ENCODE assay signal across 33 cellular contexts in genomic region chr12:129672110-129672509, GRCh38.
"Had no signal": no experiment of that assay in that cellular context is flagged by ENCODE, and none has a peak within 500 bp of the region (broad histone marks: within the 10 kb centered on the region; RNA-seq: fewer than 3 reads in every experiment).

No MANE protein-coding gene starts in this region.

- H3K27me3 ChIP-seq: MG63 had no signal

- DNase-seq: Karpas-422, Kasumi-1, MG63, MM.1S, MV-4-11, NCI-H1048, NCI-H1092, NCI-H1092 treated with DMSO at 0.1 percent for 48 hours, NCI-H1105, NCI-H1105 treated with DMSO at 0.1 percent for 48 hours, NCI-H1417, NCI-H1417 treated with DMSO at 0.1 percent for 48 hours, NCI-H1436, NCI-H1436 treated with DMSO at 0.1 percent for 48 hours, NCI-H146, NCI-H1694, NCI-H1694 treated with DMSO at 0.1 percent for 48 hours, NCI-H187, NCI-H187 treated with DMSO at 0.1 percent for 48 hours, NCI-H1930, NCI-H2029, NCI-H2029 treated with DMSO at 0.1 percent for 48 hours, NCI-H2081, NCI-H2081 treated with DMSO at 0.1 percent for 48 hours, NCI-H2107, NCI-H2171, NCI-H2171 treated with DMSO at 0.1 percent for 48 hours, NCI-H2227 treated with DMSO at 0.1 percent for 48 hours, NCI-H226, NCI-H345, NCI-H446, NCI-H446 treated with DMSO at 0.1 percent for 48 hours, NCI-H510A had no signal

- H3K9me3 ChIP-seq: MG63 had no signal

- H3K36me3 ChIP-seq: MG63 had no signal

- H3K4me3 ChIP-seq: MG63 had no signal
